28 cellular contexts compared by ENCODE assay signal in the genomic region with DNA sequence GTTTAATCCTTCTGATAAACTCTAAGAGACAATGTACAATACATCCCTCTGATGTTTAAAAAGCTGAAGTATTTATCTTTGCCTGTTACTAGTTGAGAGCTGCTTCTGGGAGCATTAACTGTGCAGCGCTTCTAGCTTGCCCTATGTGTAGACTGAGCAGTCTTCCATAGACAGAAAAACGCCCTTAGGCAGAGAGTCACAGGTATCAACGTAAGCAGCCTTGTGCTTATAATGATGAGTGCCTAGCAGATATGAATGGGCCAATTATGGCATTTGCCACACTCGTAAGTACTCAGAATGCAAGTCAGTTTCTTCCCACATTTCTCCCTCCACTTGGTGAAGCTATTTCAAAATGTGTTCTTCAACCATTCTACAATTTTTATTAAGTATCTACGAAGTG.
"Had no signal": no experiment of that assay in that cellular context is flagged by ENCODE, and none has a peak within 500 bp of the region (broad histone marks: within the 10 kb centered on the region; RNA-seq: fewer than 3 reads in every experiment).

No MANE protein-coding gene starts in this region.

- H3K79me2 ChIP-seq: hepatocyte had no signal

- H3K4me3 ChIP-seq: esophagus muscularis mucosa, gastroesophageal sphincter, heart left ventricle, hepatocyte, lung, prostate gland, right atrium auricular region, smooth muscle cell, suprapubic skin, vagina had no signal

- H3K27me3 ChIP-seq: esophagus muscularis mucosa, foreskin keratinocyte, gastroesophageal sphincter, heart left ventricle, hepatocyte, right atrium auricular region, suprapubic skin, vagina had no signal

- H2AFZ ChIP-seq: hepatocyte had no signal

- H3K27ac ChIP-seq: esophagus muscularis mucosa, foreskin keratinocyte, gastroesophageal sphincter, heart left ventricle, hepatocyte, prostate gland, right atrium auricular region, suprapubic skin, vagina had no signal

- H3K36me3 ChIP-seq: esophagus muscularis mucosa, gastroesophageal sphincter, heart left ventricle, prostate gland, right atrium auricular region, suprapubic skin, vagina had no signal

- H3K4me2 ChIP-seq: hepatocyte, smooth muscle cell had no signal

- FAIRE-seq: endothelial cell of umbilical vein, kidney had no signal

- H3K9me3 ChIP-seq: esophagus muscularis mucosa, gastroesophageal sphincter, prostate gland, suprapubic skin, vagina had no signal

- H3K4me1 ChIP-seq: foreskin keratinocyte, gastroesophageal sphincter, heart left ventricle, prostate gland, right atrium auricular region, suprapubic skin, vagina had no signal

- DNase-seq: dermis blood vessel endothelial cell; effector memory CD4-positive, alpha-beta T cell; foreskin keratinocyte; heart left ventricle; kidney; midbrain; naive thymus-derived CD8-positive, alpha-beta T cell; nephron progenitor cell; nucleus accumbens; stimulated activated CD4-positive, alpha-beta T cell treated with anti-CD3 and anti-CD28 coated beads, Interleukin-12 subunit alpha, Interleukin-12 subunit beta, amount 100 ng/mL, for 4 hours; stimulated activated CD4-positive, alpha-beta T cell treated with anti-CD3 and anti-CD28 coated beads, Interleukin-1b, Interleukin-23, amount 100 ng/mL, for 48 hours; stimulated activated CD4-positive, alpha-beta T cell treated with anti-CD3 and anti-CD28 coated beads, Interleukin-4, amount 100 ng/mL, for 1 hour; stimulated activated CD8-positive, alpha-beta memory T cell treated with anti-CD3 and anti-CD28 coated beads, Interleukin-4, amount 100 ng/mL, for 48 hours; stimulated activated naive CD4-positive, alpha-beta T cell; stimulated activated naive CD8-positive, alpha-beta T cell treated with anti-CD3 and anti-CD28 coated beads, Interleukin-15, amount 100 ng/mL, for 72 hours; trophoblast cell had no signal

- ATAC-seq: foreskin keratinocyte; gastroesophageal sphincter; heart left ventricle; left lobe of liver; naive thymus-derived CD8-positive, alpha-beta T cell; sciatic nerve; stimulated activated naive CD8-positive, alpha-beta T cell treated with anti-CD3 and anti-CD28 coated beads, Interleukin-15, amount 100 ng/mL, for 72 hours had no signal
